In genomic region chr17:40803617-40804082, GRCh38 we compare ENCODE assay signal across 1 cellular context.
A peak's percentile ranks its signal among the peaks of the same experiment; 100 is the strongest.
TF ChIP-seq lines count a peak whose summit lies in the region.

No MANE protein-coding gene starts in this region.

TF ChIP-seq in K562, 482 proteins besides CTCF, POLR2A, EP300 and RAD21 (continued from another document):
- TF ChIP-seq ZNF518B (CRISPR knock-in tag; IDR thresholded peaks at IDR 0.05) (no peak), C11orf30 (IDR thresholded peaks at IDR 0.05; ENCODE audit: low read depth) (0 out of 2 replicates have a peak, but pooled peaks have one; percentile 23), CBX3 (IDR thresholded peaks at IDR 0.05; ENCODE audit: borderline replicate concordance in 1 of 2, low read length in 2 of 2) (no peak), LARP7 (IDR thresholded peaks at IDR 0.05) (no peak), SIN3B (IDR thresholded peaks at IDR 0.05; ENCODE audit: low read depth) (no peak), CBX8 (IDR thresholded peaks at IDR 0.05; ENCODE audit: borderline replicate concordance, extremely low read depth, low read depth, low read length, poor library complexity, severe bottlenecking) (no peak), STAT6 (CRISPR knock-in tag; IDR thresholded peaks at IDR 0.05) (no peak), MYC (IDR thresholded peaks at IDR 0.05; ENCODE audit: low read depth, low read length) (peak; percentile 34; the same call in 1 of the 2 replicates), MYC (CRISPR knock-in tag; IDR thresholded peaks at IDR 0.05; ENCODE audit: borderline replicate concordance, low read depth) (no peak), TSC22D4 (tag; IDR thresholded peaks at IDR 0.05) (no peak), CBFA2T2 (conservative IDR thresholded peaks at IDR 0.05) (no peak), MAFG (tag; conservative IDR thresholded peaks at IDR 0.05) (no peak), SPI1 (IDR thresholded peaks at IDR 0.05; ENCODE audit: borderline replicate concordance, low read depth, low read length) (0 out of 2 replicates have a peak, but pooled peaks have one; percentile 13), CREM (IDR thresholded peaks at IDR 0.05; ENCODE audit: low read depth) (no peak), SNRNP70 (optimal IDR thresholded peaks at IDR 0.05; ENCODE audit: low read depth, low read length) (no peak), GTF2B (IDR thresholded peaks at IDR 0.05; ENCODE audit: extremely low read depth, insufficient read length) (no peak), KDM1A (IDR thresholded peaks at IDR 0.05) (no peak), ARNT (IDR thresholded peaks at IDR 0.05) (no peak), HDAC3 (IDR thresholded peaks at IDR 0.05; ENCODE audit: borderline replicate concordance, partially characterized antibody) (no peak), TCFL5 (CRISPR knock-in tag; conservative IDR thresholded peaks at IDR 0.05) (no peak), TEAD4 (IDR thresholded peaks at IDR 0.05; ENCODE audit: low read length) (peak; percentile 34; the same call in 1 of the 2 replicates), TEAD4 (CRISPR knock-in tag; IDR thresholded peaks at IDR 0.05; ENCODE audit: borderline replicate concordance) (no peak), SMARCB1 (IDR thresholded peaks at IDR 0.05; ENCODE audit: insufficient read length, low read depth) (no peak), SREBF2 (CRISPR knock-in tag; IDR thresholded peaks at IDR 0.05) (no peak), ETV6 (IDR thresholded peaks at IDR 0.05; ENCODE audit: borderline replicate concordance in 1 of 2, low read depth in 2 of 2, low read length in 1 of 2) (no peak), ETV6 (CRISPR knock-in tag; IDR thresholded peaks at IDR 0.05; ENCODE audit: borderline replicate concordance) (no peak), SMARCE1 (IDR thresholded peaks at IDR 0.05) (no peak), ASH1L (IDR thresholded peaks at IDR 0.05; ENCODE audit: borderline replicate concordance, low read depth, partially characterized antibody) (no peak), PRMT5 (CRISPR knock-in tag; IDR thresholded peaks at IDR 0.05) (no peak), ZNF316 (IDR thresholded peaks at IDR 0.05) (peak; percentile 66; the same call in 1 of the 2 replicates), MXI1 (IDR thresholded peaks at IDR 0.05; ENCODE audit: low read depth, low read length) (no peak), IRF1 (CRISPR knock-in tag; IDR thresholded peaks at IDR 0.05; ENCODE audit: borderline replicate concordance) (no peak), SRSF9 (IDR thresholded peaks at IDR 0.05; ENCODE audit: borderline replicate concordance, low read depth, low read length) (no peak), ZNF668 (CRISPR knock-in tag; IDR thresholded peaks at IDR 0.05) (no peak), ZNF23 (CRISPR knock-in tag; IDR thresholded peaks at IDR 0.05) (no peak), ARID2 (IDR thresholded peaks at IDR 0.05) (peak; percentile 83), STAT5B (CRISPR knock-in tag; IDR thresholded peaks at IDR 0.05) (no peak), HNRNPL (IDR thresholded peaks at IDR 0.05; ENCODE audit: low read depth, low read length) (no peak), CLOCK (CRISPR knock-in tag; IDR thresholded peaks at IDR 0.05; ENCODE audit: borderline replicate concordance) (no peak), NRF1 (conservative IDR thresholded peaks at IDR 0.05 in 1 of 2, IDR thresholded peaks at IDR 0.05 in 1 of 2) (0 out of 4 replicates have a peak, but pooled peaks of 1 of the 2 experiments have one; percentile 27)
- TF ChIP-seq, protein P1, sequence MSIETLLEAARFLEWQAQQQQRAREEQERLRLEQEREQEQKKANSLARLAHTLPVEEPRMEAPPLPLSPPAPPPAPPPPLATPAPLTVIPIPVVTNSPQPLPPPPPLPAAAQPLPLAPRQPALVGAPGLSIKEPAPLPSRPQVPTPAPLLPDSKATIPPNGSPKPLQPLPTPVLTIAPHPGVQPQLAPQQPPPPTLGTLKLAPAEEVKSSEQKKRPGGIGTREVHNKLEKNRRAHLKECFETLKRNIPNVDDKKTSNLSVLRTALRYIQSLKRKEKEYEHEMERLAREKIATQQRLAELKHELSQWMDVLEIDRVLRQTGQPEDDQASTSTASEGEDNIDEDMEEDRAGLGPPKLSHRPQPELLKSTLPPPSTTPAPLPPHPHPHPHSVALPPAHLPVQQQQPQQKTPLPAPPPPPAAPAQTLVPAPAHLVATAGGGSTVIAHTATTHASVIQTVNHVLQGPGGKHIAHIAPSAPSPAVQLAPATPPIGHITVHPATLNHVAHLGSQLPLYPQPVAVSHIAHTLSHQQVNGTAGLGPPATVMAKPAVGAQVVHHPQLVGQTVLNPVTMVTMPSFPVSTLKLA (conservative IDR thresholded peaks at IDR 0.05), result 0 out of 4 replicates have a peak, but pooled peaks of 1 of the 2 experiments have one; percentile 19
- TF ChIP-seq, protein P2, sequence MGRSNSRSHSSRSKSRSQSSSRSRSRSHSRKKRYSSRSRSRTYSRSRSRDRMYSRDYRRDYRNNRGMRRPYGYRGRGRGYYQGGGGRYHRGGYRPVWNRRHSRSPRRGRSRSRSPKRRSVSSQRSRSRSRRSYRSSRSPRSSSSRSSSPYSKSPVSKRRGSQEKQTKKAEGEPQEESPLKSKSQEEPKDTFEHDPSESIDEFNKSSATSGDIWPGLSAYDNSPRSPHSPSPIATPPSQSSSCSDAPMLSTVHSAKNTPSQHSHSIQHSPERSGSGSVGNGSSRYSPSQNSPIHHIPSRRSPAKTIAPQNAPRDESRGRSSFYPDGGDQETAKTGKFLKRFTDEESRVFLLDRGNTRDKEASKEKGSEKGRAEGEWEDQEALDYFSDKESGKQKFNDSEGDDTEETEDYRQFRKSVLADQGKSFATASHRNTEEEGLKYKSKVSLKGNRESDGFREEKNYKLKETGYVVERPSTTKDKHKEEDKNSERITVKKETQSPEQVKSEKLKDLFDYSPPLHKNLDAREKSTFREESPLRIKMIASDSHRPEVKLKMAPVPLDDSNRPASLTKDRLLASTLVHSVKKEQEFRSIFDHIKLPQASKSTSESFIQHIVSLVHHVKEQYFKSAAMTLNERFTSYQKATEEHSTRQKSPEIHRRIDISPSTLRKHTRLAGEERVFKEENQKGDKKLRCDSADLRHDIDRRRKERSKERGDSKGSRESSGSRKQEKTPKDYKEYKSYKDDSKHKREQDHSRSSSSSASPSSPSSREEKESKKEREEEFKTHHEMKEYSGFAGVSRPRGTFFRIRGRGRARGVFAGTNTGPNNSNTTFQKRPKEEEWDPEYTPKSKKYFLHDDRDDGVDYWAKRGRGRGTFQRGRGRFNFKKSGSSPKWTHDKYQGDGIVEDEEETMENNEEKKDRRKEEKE (IDR thresholded peaks at IDR 0.05; ENCODE audit: borderline replicate concordance in 1 of 2, control insufficient read depth in 1 of 2, low read depth in 2 of 2, low read length in 1 of 2), result no peak
TF ChIP-seq in K562: peak in this region for 22.
